In the genomic region with DNA sequence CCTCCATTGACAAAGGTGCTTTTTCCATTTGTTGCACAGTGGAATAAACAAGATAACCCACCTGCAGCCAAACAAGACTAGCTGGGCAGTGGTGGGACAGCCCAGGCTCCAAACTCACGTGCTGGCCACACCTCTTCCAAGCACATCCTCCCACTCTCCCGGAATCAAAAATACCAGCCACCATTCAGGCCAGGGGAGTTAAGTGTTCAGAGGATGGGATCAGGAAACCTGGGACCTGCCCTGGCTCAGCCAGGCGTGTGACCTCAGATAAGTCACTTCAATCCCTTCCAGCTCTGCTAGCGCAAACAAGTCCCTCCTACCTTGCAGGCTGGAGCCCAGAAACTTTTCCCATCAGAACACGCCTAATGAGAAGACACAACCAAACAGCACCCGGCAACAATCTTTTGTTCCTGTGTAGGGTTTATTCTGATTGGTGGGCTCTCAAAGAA, we compare ENCODE assay signal across 9 cellular contexts. TPM values are rescaled to one million over a fixed set of nuclear protein-coding genes. Genes with fewer than 3 reads are reported as not detected.
A peak's percentile ranks its signal among the peaks of the same experiment; 100 is the strongest.
DNase-seq lines count a peak whose midpoint lies in the region; ATAC-seq and TF ChIP-seq lines count a peak whose summit lies in the region.
"Had no signal": no experiment of that assay in that cellular context is flagged by ENCODE, and none has a peak within 500 bp of the region (broad histone marks: within the 10 kb centered on the region; RNA-seq: fewer than 3 reads in every experiment).

No MANE protein-coding gene starts in this region.

- H3K9me3 ChIP-seq in uterus: no peaks in the 10 kb centered on the region

- CTCF ChIA-PET in activated CD4-positive, alpha-beta T cell treated with anti-CD3 and anti-CD28 coated beads for 36 hours (lab: Charles Lee): interaction anchor here (0.8 to 1.7 kb wide), 3 partner anchors 10 to 35 kb away, joined by 4 to 6 read pairs (median 4); no protein-coding TSS in a partner anchor
- CTCF ChIA-PET in T-cell (lab: Charles Lee): no interaction called here

- H3K4me3 Mint-ChIP-seq in activated CD4-positive, alpha-beta T cell treated with anti-CD3 and anti-CD28 coated beads for 36 hours: no peak overlapping the region
- H3K4me3 Mint-ChIP-seq in nephron: no peak overlapping the region
- no peak overlapping the region for H3K4me3 Mint-ChIP-seq in T-cell

- no peaks in the 10 kb centered on the region for H3K9me3 Mint-ChIP-seq in activated CD4-positive, alpha-beta T cell treated with anti-CD3 and anti-CD28 coated beads for 36 hours (ENCODE audit: low read depth)
- no peaks in the 10 kb centered on the region for H3K9me3 Mint-ChIP-seq in nephron
- no peaks in the 10 kb centered on the region for H3K9me3 Mint-ChIP-seq in T-cell

- peaks cover 81% of the 10 kb centered on the region for H3K4me1 Mint-ChIP-seq in activated CD4-positive, alpha-beta T cell treated with anti-CD3 and anti-CD28 coated beads for 36 hours
- H3K4me1 Mint-ChIP-seq in nephron (peaks cover 78% of the 10 kb centered on the region), T-cell (peaks cover 78 to 85% (median 81%) of the 10 kb centered on the region in 3 donors)

- intact Hi-C loops in activated CD4-positive, alpha-beta T cell treated with anti-CD3 and anti-CD28 coated beads for 36 hours (cut with DNase I, micrococcal nuclease): loop anchor here in 1 of 2 experiments (5.0 kb wide), 1 partner anchor 42 kb away; the partner anchor contains the start of gene ACTN1
- intact Hi-C loops in uterus (cut with DNase I; ENCODE audit: low total_unique reads): no loop called here

- no peaks in the 10 kb centered on the region for H3K36me3 ChIP-seq in uterus

- TF ChIP-seq CTCF in nephron (IDR thresholded peaks at IDR 0.05; ENCODE audit: unreplicated experiment in 3 of 3) (no peak), uterus (IDR thresholded peaks at IDR 0.05) (no peak)

- peaks cover 18 to 20% of the 10 kb centered on the region in 2 donors for H3K4me1 ChIP-seq in uterus

- peaks cover 5% of the 10 kb centered on the region for H3K36me3 Mint-ChIP-seq in activated CD4-positive, alpha-beta T cell treated with anti-CD3 and anti-CD28 coated beads for 36 hours (ENCODE audit: low read depth)
- H3K36me3 Mint-ChIP-seq in nephron (ENCODE audit: low read depth) (no peaks in the 10 kb centered on the region), T-cell (peaks cover 12% of the 10 kb centered on the region)

- no peaks in the 10 kb centered on the region for H3K27me3 Mint-ChIP-seq in activated CD4-positive, alpha-beta T cell treated with anti-CD3 and anti-CD28 coated beads for 36 hours
- H3K27me3 Mint-ChIP-seq in nephron (ENCODE audit: low read depth) (no peaks in the 10 kb centered on the region), T-cell (no peaks in the 10 kb centered on the region)

- H3K4me3 ChIP-seq in uterus: no peak overlapping the region

- no peak for ATAC-seq in activated CD4-positive, alpha-beta T cell treated with anti-CD3 and anti-CD28 coated beads for 36 hours
- ATAC-seq in GM19455 (IDR thresholded peaks at IDR 0.05; ENCODE audit: unreplicated experiment): no peak
- no peak for ATAC-seq in T-cell (replicated peaks in 1 of 4)
- ATAC-seq in HG03025 (IDR thresholded peaks at IDR 0.05; ENCODE audit: low FRiP score, unreplicated experiment): no peak

- TF ChIP-seq POLR2A in uterus (IDR thresholded peaks at IDR 0.05): no peak

- no peaks in the 10 kb centered on the region for H3K27me3 ChIP-seq in uterus

- DNase-seq in activated CD4-positive, alpha-beta T cell treated with anti-CD3 and anti-CD28 coated beads for 36 hours: no peak
- no peak for DNase-seq in activated CD4-positive, alpha-beta T cell treated with anti-CD3 and anti-CD28 coated beads, Interleukin-2, amount 50 U/mL, for 48 hours
- DNase-seq in glomerular endothelial cell (ENCODE audit: extremely low read depth, low read depth, low spot score) (peak; percentile 77), uterus (peak in 1 of 2 donors; percentile 72), T-cell (no peak)
- DNase-seq: NCI-H510A had no signal

- POLR2A ChIA-PET in activated CD4-positive, alpha-beta T cell treated with anti-CD3 and anti-CD28 coated beads for 36 hours (lab: Charles Lee): no interaction called here
- POLR2A ChIA-PET in T-cell (lab: Charles Lee): interaction anchor here (0.7 kb wide), 2 partner anchors 28 to 51 kb away, joined by 3 to 5 read pairs; no protein-coding TSS in a partner anchor

- H3K27ac Mint-ChIP-seq in activated CD4-positive, alpha-beta T cell treated with anti-CD3 and anti-CD28 coated beads for 36 hours: peak overlapping the region; percentile 48
- peak overlapping the region; percentile 46 to 91 (median 62) for H3K27ac Mint-ChIP-seq in nephron
- H3K27ac Mint-ChIP-seq in T-cell: peak overlapping the region in 1 of 2 donors; percentile 79

- peak overlapping the region; percentile 93 to 95 for H3K27ac ChIP-seq in uterus

RNA-seq across cellular contexts. Expression of gene ACTN1, which starts 43.3 kb away (rescaled TPM):
- total RNA-seq in activated CD4-positive, alpha-beta T cell treated with anti-CD3 and anti-CD28 coated beads for 36 hours: 100 to 1,000 TPM in 1 of 2 experiments, 10 to 100 TPM in 1; 92.8 to 146 TPM
- 595 and 671 TPM in 2 replicates for total RNA-seq in glomerular endothelial cell
- total RNA-seq in uterus: 100 to 1,000 TPM; 147 to 538 (median 343) TPM
- total RNA-seq in T-cell: 100 to 1,000 TPM in 4 of 5 donors, 10 to 100 TPM in 1; 84.8 to 219 (median 122) TPM
